In the genomic region with DNA sequence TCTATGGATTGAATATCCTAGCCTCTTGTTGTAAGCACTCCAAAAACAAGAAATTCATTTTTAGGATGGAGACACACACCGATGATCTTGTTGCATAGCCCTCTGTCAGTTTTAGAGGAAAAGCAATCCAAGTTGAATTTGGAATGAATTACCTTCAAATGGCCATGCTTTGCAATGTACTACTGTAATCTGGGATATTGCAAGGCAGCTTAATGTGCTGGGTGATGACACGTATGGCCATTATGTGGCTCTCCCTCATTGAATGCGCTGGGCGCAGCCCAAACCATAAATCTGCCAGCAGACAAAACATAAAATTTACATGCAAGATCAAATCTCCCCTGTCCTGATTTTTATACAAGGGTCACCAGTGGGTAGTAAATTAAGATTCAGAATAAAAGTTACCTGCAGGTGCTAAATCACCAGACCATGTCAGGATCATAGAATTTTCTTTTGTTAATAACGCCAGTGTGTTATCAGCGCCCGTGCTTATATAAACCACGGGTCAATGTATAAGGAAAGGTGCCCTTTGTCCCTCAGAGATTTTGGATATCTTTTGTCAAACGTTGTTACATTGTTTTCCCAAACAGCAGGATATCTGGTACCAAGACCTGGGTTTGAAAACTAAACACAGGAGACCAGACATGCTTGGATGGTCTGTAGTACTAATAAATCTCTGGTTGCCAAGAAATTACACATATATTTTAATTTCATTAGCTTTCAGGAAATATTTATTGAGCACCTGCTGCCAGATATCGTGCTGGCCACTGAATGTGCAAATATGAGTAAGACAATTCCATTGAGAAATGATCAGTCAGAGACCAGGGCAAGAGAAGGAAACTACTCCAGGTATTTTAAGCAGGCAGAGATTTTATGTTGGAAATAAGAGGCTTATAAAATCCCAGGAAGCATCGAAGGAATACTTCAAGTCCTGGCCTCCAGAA, we compare ENCODE assay signal across 16 cellular contexts.
"Had no signal": no experiment of that assay in that cellular context is flagged by ENCODE, and none has a peak within 500 bp of the region (broad histone marks: within the 10 kb centered on the region; RNA-seq: fewer than 3 reads in every experiment).

No MANE protein-coding gene starts in this region.

- H3K4me1 ChIP-seq: transverse colon had no signal

- H3K4me3 ChIP-seq: transverse colon had no signal

- H3K9me3 ChIP-seq: transverse colon had no signal

- DNase-seq: activated CD4-positive, alpha-beta T cell treated with anti-CD3 and anti-CD28 coated beads for 1 hour; activated CD4-positive, alpha-beta T cell treated with anti-CD3 and anti-CD28 coated beads, Interleukin-2, amount 50 U/mL, for 4 hours; activated naive CD4-positive, alpha-beta T cell treated with anti-CD3 and anti-CD28 coated beads, Interleukin-2, amount 50 U/mL, for 16 hours; effector memory CD4-positive, alpha-beta T cell; foreskin melanocyte; head of caudate nucleus; kidney glomerular epithelial cell; mesendoderm; occipital lobe; right cardiac atrium; small intestine; stimulated activated CD4-positive, alpha-beta T cell treated with anti-CD3 and anti-CD28 coated beads, Interleukin-4, amount 100 ng/mL, for 4 hours; stimulated activated naive CD8-positive, alpha-beta T cell treated with anti-CD3 and anti-CD28 coated beads, Interleukin-15, Interleukin-2, amounts not matched to agents 100 U/mL and 50 U/mL, for 24 hours; transverse colon had no signal

- H3K27ac ChIP-seq: transverse colon had no signal

- H3K36me3 ChIP-seq: transverse colon had no signal

- H3K27me3 ChIP-seq: transverse colon had no signal

- ATAC-seq: activated T-helper 17 cell treated with anti-CD3 and anti-CD28 coated beads, Interleukin-2, amount 50 U/mL, for 72 hours; natural killer cell treated with Interleukin-12 subunit alpha and Interleukin-12 subunit beta and Interleukin-15 and Interleukin-18, amount 100 ng/mL, for 72 hours; right cardiac atrium; stimulated activated naive CD8-positive, alpha-beta T cell treated with anti-CD3 and anti-CD28 coated beads, Interleukin-15, Interleukin-2, amounts not matched to agents 100 U/mL and 50 U/mL, for 24 hours had no signal
